In genomic region chr12:1546931-1547640, GRCh38 we compare ENCODE assay signal across 24 cellular contexts.
"Had no signal": no experiment of that assay in that cellular context is flagged by ENCODE, and none has a peak within 500 bp of the region (broad histone marks: within the 10 kb centered on the region; RNA-seq: fewer than 3 reads in every experiment).

No MANE protein-coding gene starts in this region.

- DNase-seq: activated CD4-positive, alpha-beta T cell treated with anti-CD3 and anti-CD28 coated beads, Interleukin-2, amount 10 ng/mL, durations not matched to agents 24 days and 14 days; activated CD4-positive, alpha-beta T cell treated with anti-CD3 and anti-CD28 coated beads, Interleukin-2, amount 50 U/mL, for 48 hours; activated CD4-positive, CD25-positive, alpha-beta regulatory T cell treated with anti-CD3 and anti-CD28 coated beads, Interleukin-2, amount 50 U/mL, for 72 hours; activated CD8-positive, alpha-beta memory T cell treated with anti-CD3 and anti-CD28 coated beads, Interleukin-2, amount 10 ng/mL, durations not matched to agents 7 days and 5 days; activated effector memory CD4-positive, alpha-beta T cell treated with Interleukin-2 at 50 U/mL for 16 hours; activated naive CD4-positive, alpha-beta T cell; activated T-cell treated with anti-CD3 and anti-CD28 coated beads, Interleukin-2, amount 50 U/mL, for 24 hours; aorta; caudate nucleus; NCI-H1092 treated with DMSO at 0.1 percent for 48 hours; NCI-H1417 treated with DMSO at 0.1 percent for 48 hours; NCI-H1694 treated with DMSO at 0.1 percent for 48 hours; NCI-H2081; NCI-H510A treated with DMSO at 0.1 percent for 48 hours; NCI-H69; NK-92 treated with Interleukin-12 subunit alpha and Interleukin-12 subunit beta, amount 100 ng/mL, for 24 hours; PC-9; SHP77 treated with DMSO at 0.1 percent for 48 hours; T-helper 17 cell; T-helper 9 cell had no signal

- H3K4me2 ChIP-seq: PC-9 had no signal

- H3K27me3 ChIP-seq: breast epithelium had no signal

- H3K4me3 ChIP-seq: PC-9 had no signal

- H3K36me3 Mint-ChIP-seq: activated naive CD4-positive, alpha-beta T cell treated with anti-CD3 and anti-CD28 coated beads, Interleukin-2, amount 50 U/mL, for 24 hours had no signal

- H3K4me1 ChIP-seq: breast epithelium had no signal

- ATAC-seq: activated CD8-positive, alpha-beta memory T cell treated with anti-CD3 and anti-CD28 coated beads, Interleukin-2, amount 10 ng/mL, durations not matched to agents 7 days and 5 days; T-helper 17 cell; WTC11 had no signal

- H3K9me3 Mint-ChIP-seq: activated naive CD4-positive, alpha-beta T cell treated with anti-CD3 and anti-CD28 coated beads, Interleukin-2, amount 50 U/mL, for 24 hours; activated T-cell treated with anti-CD3 and anti-CD28 coated beads, Interleukin-2, amount 50 U/mL, for 24 hours had no signal

- H3K27ac Mint-ChIP-seq: activated CD4-positive, alpha-beta T cell treated with anti-CD3 and anti-CD28 coated beads, Interleukin-2, amount 10 ng/mL, durations not matched to agents 24 days and 14 days; activated CD8-positive, alpha-beta memory T cell treated with anti-CD3 and anti-CD28 coated beads, Interleukin-2, amount 10 ng/mL, durations not matched to agents 7 days and 5 days; activated naive CD4-positive, alpha-beta T cell treated with anti-CD3 and anti-CD28 coated beads, Interleukin-2, amount 50 U/mL, for 24 hours; activated T-cell treated with anti-CD3 and anti-CD28 coated beads, Interleukin-2, amount 50 U/mL, for 24 hours; activated T-helper 1 cell treated with anti-CD3 and anti-CD28 coated beads, Interleukin-12 subunit alpha, Interleukin-12 subunit beta, Interleukin-2, Interleukin-4 antibody, amounts not matched to agents 30 ng/mL and 10 ng/mL and 1 ng/mL, durations not matched to agents 14 hours and 24 hours and 36 hours; T-helper 17 cell; WTC11 had no signal

- H3K36me3 ChIP-seq: breast epithelium had no signal

- H3K4me1 Mint-ChIP-seq: activated CD4-positive, alpha-beta T cell treated with anti-CD3 and anti-CD28 coated beads, Interleukin-2, amount 10 ng/mL, durations not matched to agents 24 days and 14 days; activated CD8-positive, alpha-beta memory T cell treated with anti-CD3 and anti-CD28 coated beads, Interleukin-2, amount 10 ng/mL, durations not matched to agents 7 days and 5 days; activated naive CD4-positive, alpha-beta T cell treated with anti-CD3 and anti-CD28 coated beads, Interleukin-2, amount 50 U/mL, for 24 hours had no signal

- H3K4me3 Mint-ChIP-seq: activated CD4-positive, alpha-beta T cell treated with anti-CD3 and anti-CD28 coated beads, Interleukin-2, amount 10 ng/mL, durations not matched to agents 24 days and 14 days; activated CD8-positive, alpha-beta memory T cell treated with anti-CD3 and anti-CD28 coated beads, Interleukin-2, amount 10 ng/mL, durations not matched to agents 7 days and 5 days; activated naive CD4-positive, alpha-beta T cell treated with anti-CD3 and anti-CD28 coated beads, Interleukin-2, amount 50 U/mL, for 24 hours; activated T-cell treated with anti-CD3 and anti-CD28 coated beads, Interleukin-2, amount 50 U/mL, for 24 hours; activated T-helper 1 cell treated with anti-CD3 and anti-CD28 coated beads, Interleukin-12 subunit alpha, Interleukin-12 subunit beta, Interleukin-2, Interleukin-4 antibody, amounts not matched to agents 30 ng/mL and 10 ng/mL and 1 ng/mL, durations not matched to agents 14 hours and 24 hours and 36 hours; T-helper 17 cell; WTC11 had no signal

- H2AFZ ChIP-seq: PC-9 had no signal

- H3K9me3 ChIP-seq: breast epithelium had no signal

- H3K27ac ChIP-seq: PC-9 had no signal
